In genomic region chr17:7404737-7405412, GRCh38 we compare ENCODE assay signal across 1 cellular context.
TF ChIP-seq lines count a peak whose summit lies in the region.

No MANE protein-coding gene starts in this region.

TF ChIP-seq in HEK293, 187 proteins besides CTCF, POLR2A, EP300 and RAD21 (continued from another document):
- TF ChIP-seq PRDM6 (tag by site-specific recombination; IDR thresholded peaks at IDR 0.05) (no peak), ZFP37 (tag by site-specific recombination; IDR thresholded peaks at IDR 0.05) (no peak), ZNF366 (tag by site-specific recombination; conservative IDR thresholded peaks at IDR 0.05) (no peak; the same call in 1 of the 2 replicates), KLF9 (tag by site-specific recombination; IDR thresholded peaks at IDR 0.05; ENCODE audit: low read depth) (no peak), ZNF10 (tag by site-specific recombination; IDR thresholded peaks at IDR 0.05) (no peak), EGR2 (tag by site-specific recombination; IDR thresholded peaks at IDR 0.05; ENCODE audit: low read depth) (no peak), ZNF776 (tag by site-specific recombination; IDR thresholded peaks at IDR 0.05; ENCODE audit: borderline replicate concordance) (no peak), OSR2 (tag by site-specific recombination; IDR thresholded peaks at IDR 0.05) (no peak), AEBP2 (tag by site-specific recombination; IDR thresholded peaks at IDR 0.05; ENCODE audit: borderline replicate concordance) (no peak), ZNF521 (tag by site-specific recombination; IDR thresholded peaks at IDR 0.05) (no peak), ZNF169 (tag by site-specific recombination; IDR thresholded peaks at IDR 0.05) (no peak), TRIM28 (IDR thresholded peaks at IDR 0.05; ENCODE audit: borderline replicate concordance, low read length) (no peak), ZNF792 (tag by site-specific recombination; IDR thresholded peaks at IDR 0.05) (no peak), ZBTB8A (tag by site-specific recombination; IDR thresholded peaks at IDR 0.05) (no peak), ZNF549 (tag by site-specific recombination; IDR thresholded peaks at IDR 0.05) (no peak), KLF17 (tag by site-specific recombination; IDR thresholded peaks at IDR 0.05) (no peak), SP2 (tag by site-specific recombination; IDR thresholded peaks at IDR 0.05) (peak; percentile 61), ZNF416 (tag by site-specific recombination; IDR thresholded peaks at IDR 0.05) (no peak), ZBTB26 (tag by site-specific recombination; optimal IDR thresholded peaks at IDR 0.05) (peak; percentile 70), HOXC10 (CRISPR knock-in tag; IDR thresholded peaks at IDR 0.05) (no peak), ZNF621 (tag by site-specific recombination; IDR thresholded peaks at IDR 0.05) (no peak), ZNF221 (tag by site-specific recombination; IDR thresholded peaks at IDR 0.05; ENCODE audit: borderline replicate concordance) (no peak), ZNF510 (tag by site-specific recombination; IDR thresholded peaks at IDR 0.05; ENCODE audit: insufficient replicate concordance) (no peak), ZNF18 (tag by site-specific recombination; IDR thresholded peaks at IDR 0.05) (no peak), ZSCAN30 (tag by site-specific recombination; IDR thresholded peaks at IDR 0.05) (peak; percentile 8; the same call in 1 of the 2 replicates), ZSCAN5A (tag by site-specific recombination; IDR thresholded peaks at IDR 0.05) (no peak), BCL11A (tag by site-specific recombination; IDR thresholded peaks at IDR 0.05; ENCODE audit: low read depth) (no peak), ZBTB7A (tag by site-specific recombination; IDR thresholded peaks at IDR 0.05; ENCODE audit: low read depth) (0 out of 2 replicates have a peak, but pooled peaks have one; percentile 26), ZNF654 (tag by site-specific recombination; IDR thresholded peaks at IDR 0.05; ENCODE audit: low read depth) (no peak), SCRT1 (tag by site-specific recombination; IDR thresholded peaks at IDR 0.05; ENCODE audit: borderline replicate concordance) (no peak)
